In genomic region chr17:43531082-43531378, GRCh38 we compare ENCODE assay signal across 1 cellular context.
A peak's percentile ranks its signal among the peaks of the same experiment; 100 is the strongest.
TF ChIP-seq lines count a peak whose summit lies in the region.

No MANE protein-coding gene starts in this region.

TF ChIP-seq in HepG2, 621 proteins besides CTCF, POLR2A, EP300 and RAD21 (continues in another document):
- TF ChIP-seq DPF2 (CRISPR knock-in tag; IDR thresholded peaks at IDR 0.05; ENCODE audit: borderline replicate concordance, low read depth) (peak; percentile 7), ZBTB7B (CRISPR knock-in tag; IDR thresholded peaks at IDR 0.05) (peak; percentile 13; the same call in 1 of the 2 replicates), ZNF597 (CRISPR knock-in tag; IDR thresholded peaks at IDR 0.05) (no peak), ZNF777 (CRISPR knock-in tag; IDR thresholded peaks at IDR 0.05) (no peak), SP5 (CRISPR knock-in tag; IDR thresholded peaks at IDR 0.05; ENCODE audit: borderline replicate concordance, low read depth) (no peak), ZSCAN30 (CRISPR knock-in tag; IDR thresholded peaks at IDR 0.05) (no peak), HNRNPL (IDR thresholded peaks at IDR 0.05; ENCODE audit: low read depth, low read length) (0 out of 2 replicates have a peak, but pooled peaks have one; percentile 53), IRF9 (CRISPR knock-in tag; IDR thresholded peaks at IDR 0.05; ENCODE audit: borderline replicate concordance) (no peak; the same call in 1 of the 2 replicates), ERF (CRISPR knock-in tag; IDR thresholded peaks at IDR 0.05) (no peak), ZNF619 (CRISPR knock-in tag; IDR thresholded peaks at IDR 0.05) (no peak; the same call in 1 of the 2 replicates), ZNF788 (CRISPR knock-in tag; IDR thresholded peaks at IDR 0.05; ENCODE audit: borderline replicate concordance) (no peak), ZMAT5 (CRISPR knock-in tag; IDR thresholded peaks at IDR 0.05; ENCODE audit: borderline replicate concordance, low read depth) (no peak), MEF2D (CRISPR knock-in tag; IDR thresholded peaks at IDR 0.05) (no peak), ARNTL (CRISPR knock-in tag; IDR thresholded peaks at IDR 0.05) (peak; percentile 5; the same call in 1 of the 2 replicates), ZBTB44 (CRISPR knock-in tag; IDR thresholded peaks at IDR 0.05) (no peak), ZKSCAN1 (IDR thresholded peaks at IDR 0.05; ENCODE audit: low read length) (no peak), CREM (IDR thresholded peaks at IDR 0.05) (peak; percentile 43; the same call in 1 of the 2 replicates), CREM (CRISPR knock-in tag; IDR thresholded peaks at IDR 0.05) (no peak), ARNT (IDR thresholded peaks at IDR 0.05) (no peak), TRIM22 (IDR thresholded peaks at IDR 0.05) (no peak), EZH2 (conservative IDR thresholded peaks at IDR 0.05; ENCODE audit: low read depth, low read length) (no peak), MXD3 (CRISPR knock-in tag; IDR thresholded peaks at IDR 0.05) (no peak; the same call in 1 of the 2 replicates), TFDP2 (CRISPR knock-in tag; IDR thresholded peaks at IDR 0.05) (no peak), ZNF816 (CRISPR knock-in tag; IDR thresholded peaks at IDR 0.05; ENCODE audit: borderline replicate concordance) (no peak), TCF12 (IDR thresholded peaks at IDR 0.05) (no peak), TCF12 (CRISPR knock-in tag; IDR thresholded peaks at IDR 0.05) (no peak), NFIC (IDR thresholded peaks at IDR 0.05; ENCODE audit: low read length) (peak; percentile 12; the same call in 1 of the 2 replicates), CHCHD3 (CRISPR knock-in tag; IDR thresholded peaks at IDR 0.05) (no peak), SYNCRIP (IDR thresholded peaks at IDR 0.05; ENCODE audit: insufficient read depth, low read depth, low read length) (no peak), ZNF253 (CRISPR knock-in tag; IDR thresholded peaks at IDR 0.05; ENCODE audit: borderline replicate concordance) (no peak), ZNF713 (CRISPR knock-in tag; IDR thresholded peaks at IDR 0.05) (no peak), FOXJ3 (CRISPR knock-in tag; IDR thresholded peaks at IDR 0.05; ENCODE audit: borderline replicate concordance) (peak; percentile 33; the same call in 1 of the 2 replicates), ZSCAN29 (CRISPR knock-in tag; conservative IDR thresholded peaks at IDR 0.05) (no peak), NR2C2 (CRISPR knock-in tag; IDR thresholded peaks at IDR 0.05; ENCODE audit: borderline replicate concordance) (0 out of 2 replicates have a peak, but pooled peaks have one; percentile 9), SKI (IDR thresholded peaks at IDR 0.05; ENCODE audit: partially characterized antibody) (no peak), ELF4 (CRISPR knock-in tag; IDR thresholded peaks at IDR 0.05; ENCODE audit: borderline replicate concordance) (peak; percentile 76; the same call in 1 of the 2 replicates), SNAI1 (CRISPR knock-in tag; IDR thresholded peaks at IDR 0.05; ENCODE audit: borderline replicate concordance) (no peak), ZNF790 (CRISPR knock-in tag; IDR thresholded peaks at IDR 0.05; ENCODE audit: borderline replicate concordance) (0 out of 2 replicates have a peak, but pooled peaks have one; percentile 17), SSRP1 (CRISPR knock-in tag; IDR thresholded peaks at IDR 0.05) (no peak), ZBTB43 (CRISPR knock-in tag; conservative IDR thresholded peaks at IDR 0.05) (no peak), MAF1 (CRISPR knock-in tag; IDR thresholded peaks at IDR 0.05; ENCODE audit: borderline replicate concordance) (no peak), DMAP1 (CRISPR knock-in tag; IDR thresholded peaks at IDR 0.05) (no peak), ZFYVE20 (CRISPR knock-in tag; IDR thresholded peaks at IDR 0.05; ENCODE audit: borderline replicate concordance, low read depth) (no peak), CCAR2 (optimal IDR thresholded peaks at IDR 0.05; ENCODE audit: low read depth, low read length) (peak; percentile 12), PBX2 (CRISPR knock-in tag; IDR thresholded peaks at IDR 0.05) (no peak; the same call in 1 of the 2 replicates), ZXDC (CRISPR knock-in tag; IDR thresholded peaks at IDR 0.05) (no peak), TEAD3 (CRISPR knock-in tag; optimal IDR thresholded peaks at IDR 0.05; ENCODE audit: borderline replicate concordance) (no peak), KMT2B (CRISPR knock-in tag; IDR thresholded peaks at IDR 0.05) (no peak), ARID5B (CRISPR knock-in tag; IDR thresholded peaks at IDR 0.05) (no peak)
